ENCODE assay signal across 37 cellular contexts in genomic region chr11:105757107-105757506, GRCh38.
"Had no signal": no experiment of that assay in that cellular context is flagged by ENCODE, and none has a peak within 500 bp of the region (broad histone marks: within the 10 kb centered on the region; RNA-seq: fewer than 3 reads in every experiment).

No MANE protein-coding gene starts in this region.

- H3K36me3 Mint-ChIP-seq: activated CD8-positive, alpha-beta memory T cell treated with anti-CD3 and anti-CD28 coated beads, Interleukin-2, amount 10 ng/mL, durations not matched to agents 7 days and 5 days; activated naive CD4-positive, alpha-beta T cell treated with anti-CD3 and anti-CD28 coated beads, Interleukin-2, amount 10 ng/mL, durations not matched to agents 7 days and 5 days; activated naive CD4-positive, alpha-beta T cell treated with anti-CD3 and anti-CD28 coated beads, Interleukin-2, amount 50 U/mL, for 24 hours; activated naive CD8-positive, alpha-beta T cell; activated naive CD8-positive, alpha-beta T cell treated with anti-CD3 and anti-CD28 coated beads, Interleukin-2, amount 10 ng/mL, durations not matched to agents 7 days and 5 days had no signal

- H3K4me1 Mint-ChIP-seq: activated CD4-positive, alpha-beta memory T cell treated with anti-CD3 and anti-CD28 coated beads, Interleukin-2, amount 10 ng/mL, durations not matched to agents 7 days and 5 days; activated CD4-positive, alpha-beta T cell treated with anti-CD3 and anti-CD28 coated beads for 36 hours; activated CD4-positive, alpha-beta T cell treated with anti-CD3 and anti-CD28 coated beads, Interleukin-2, amount 10 ng/mL, durations not matched to agents 7 days and 5 days; activated CD8-positive, alpha-beta memory T cell treated with anti-CD3 and anti-CD28 coated beads, Interleukin-2, amount 10 ng/mL, durations not matched to agents 7 days and 5 days; activated naive CD4-positive, alpha-beta T cell treated with anti-CD3 and anti-CD28 coated beads, Interleukin-2, amount 10 ng/mL, durations not matched to agents 7 days and 5 days; activated naive CD4-positive, alpha-beta T cell treated with anti-CD3 and anti-CD28 coated beads, Interleukin-2, amount 50 U/mL, for 24 hours; activated naive CD8-positive, alpha-beta T cell treated with anti-CD3 and anti-CD28 coated beads, Interleukin-2, amount 10 ng/mL, durations not matched to agents 7 days and 5 days; activated naive CD8-positive, alpha-beta T cell treated with anti-CD3 and anti-CD28 coated beads, Interleukin-2, amount 50 U/mL, for 24 hours; brain; central memory CD8-positive, alpha-beta T cell had no signal

- H3K4me3 ChIP-seq: ascending aorta, cardiac muscle cell had no signal

- H3K27me3 ChIP-seq: ascending aorta, cardiac muscle cell had no signal

- H3K9me3 Mint-ChIP-seq: activated CD4-positive, alpha-beta memory T cell treated with anti-CD3 and anti-CD28 coated beads, Interleukin-2, amount 10 ng/mL, durations not matched to agents 7 days and 5 days; activated CD4-positive, alpha-beta T cell treated with anti-CD3 and anti-CD28 coated beads, Interleukin-2, amount 10 ng/mL, durations not matched to agents 7 days and 5 days; activated naive CD4-positive, alpha-beta T cell treated with anti-CD3 and anti-CD28 coated beads, Interleukin-2, amount 10 ng/mL, durations not matched to agents 7 days and 5 days; activated naive CD4-positive, alpha-beta T cell treated with anti-CD3 and anti-CD28 coated beads, Interleukin-2, amount 50 U/mL, for 24 hours; activated naive CD8-positive, alpha-beta T cell treated with anti-CD3 and anti-CD28 coated beads, Interleukin-2, amount 10 ng/mL, durations not matched to agents 7 days and 5 days; activated naive CD8-positive, alpha-beta T cell treated with anti-CD3 and anti-CD28 coated beads, Interleukin-2, amount 50 U/mL, for 24 hours; activated T-cell treated with anti-CD3 and anti-CD28 coated beads, Interleukin-2, amount 50 U/mL, for 24 hours; activated T-helper 2 cell treated with anti-CD3 and anti-CD28 coated beads, Interferon-gamma antibody, Interleukin-2, Interleukin-4, amounts not matched to agents 10 μg/mL and 5 μg/mL and 100 μg/mL, durations not matched to agents 14 hours and 24 hours and 36 hours; brain; central memory CD8-positive, alpha-beta T cell; T-helper 1 cell treated with Interleukin-12 subunit alpha and Interleukin-12 subunit beta and Interleukin-4 antibody, amounts not matched to agents 30 μg/mL and 1 μg/mL, for 36 hours; T-helper 2 cell treated with Interferon-gamma antibody and Interleukin-4, amounts not matched to agents 5 μg/mL and 100 μg/mL, for 36 hours had no signal

- H3K27me3 Mint-ChIP-seq: activated CD4-positive, alpha-beta memory T cell treated with anti-CD3 and anti-CD28 coated beads, Interleukin-2, amount 10 ng/mL, durations not matched to agents 7 days and 5 days; activated CD4-positive, alpha-beta T cell treated with anti-CD3 and anti-CD28 coated beads for 36 hours; activated CD4-positive, alpha-beta T cell treated with anti-CD3 and anti-CD28 coated beads, Interleukin-2, amount 10 ng/mL, durations not matched to agents 7 days and 5 days; activated CD8-positive, alpha-beta memory T cell treated with anti-CD3 and anti-CD28 coated beads, Interleukin-2, amount 10 ng/mL, durations not matched to agents 7 days and 5 days; activated naive CD4-positive, alpha-beta T cell treated with anti-CD3 and anti-CD28 coated beads, Interleukin-2, amount 10 ng/mL, durations not matched to agents 7 days and 5 days; activated naive CD4-positive, alpha-beta T cell treated with anti-CD3 and anti-CD28 coated beads, Interleukin-2, amount 50 U/mL, for 24 hours; activated naive CD8-positive, alpha-beta T cell; activated naive CD8-positive, alpha-beta T cell treated with anti-CD3 and anti-CD28 coated beads, Interleukin-2, amount 10 ng/mL, durations not matched to agents 7 days and 5 days; activated naive CD8-positive, alpha-beta T cell treated with anti-CD3 and anti-CD28 coated beads, Interleukin-2, amount 50 U/mL, for 24 hours; activated T-cell treated with anti-CD3 and anti-CD28 coated beads, Interleukin-2, amount 50 U/mL, for 24 hours; brain; central memory CD8-positive, alpha-beta T cell had no signal

- H3K27ac ChIP-seq: ascending aorta, cardiac muscle cell, VCaP had no signal

- H3K27ac Mint-ChIP-seq: activated CD4-positive, alpha-beta memory T cell treated with anti-CD3 and anti-CD28 coated beads, Interleukin-2, amount 10 ng/mL, durations not matched to agents 7 days and 5 days; activated CD4-positive, alpha-beta T cell treated with anti-CD3 and anti-CD28 coated beads for 36 hours; activated CD4-positive, alpha-beta T cell treated with anti-CD3 and anti-CD28 coated beads, Interleukin-2, amount 10 ng/mL, durations not matched to agents 7 days and 5 days; activated CD8-positive, alpha-beta memory T cell treated with anti-CD3 and anti-CD28 coated beads, Interleukin-2, amount 10 ng/mL, durations not matched to agents 7 days and 5 days; activated CD8-positive, alpha-beta T cell treated with anti-CD3 and anti-CD28 coated beads, Interleukin-2, amount 10 ng/mL, durations not matched to agents 7 days and 5 days; activated naive CD4-positive, alpha-beta T cell treated with anti-CD3 and anti-CD28 coated beads, Interleukin-2, amount 10 ng/mL, durations not matched to agents 7 days and 5 days; activated naive CD4-positive, alpha-beta T cell treated with anti-CD3 and anti-CD28 coated beads, Interleukin-2, amount 50 U/mL, for 24 hours; activated naive CD8-positive, alpha-beta T cell; activated naive CD8-positive, alpha-beta T cell treated with anti-CD3 and anti-CD28 coated beads, Interleukin-2, amount 10 ng/mL, durations not matched to agents 7 days and 5 days; activated naive CD8-positive, alpha-beta T cell treated with anti-CD3 and anti-CD28 coated beads, Interleukin-2, amount 50 U/mL, for 24 hours; activated T-cell treated with anti-CD3 and anti-CD28 coated beads, Interleukin-2, amount 50 U/mL, for 24 hours; activated T-helper 2 cell treated with anti-CD3 and anti-CD28 coated beads, Interferon-gamma antibody, Interleukin-2, Interleukin-4, amounts not matched to agents 10 μg/mL and 5 μg/mL and 100 μg/mL, durations not matched to agents 14 hours and 24 hours and 36 hours; brain; T-helper 1 cell treated with Interleukin-12 subunit alpha and Interleukin-12 subunit beta and Interleukin-4 antibody, amounts not matched to agents 30 μg/mL and 1 μg/mL, for 36 hours; T-helper 2 cell treated with Interferon-gamma antibody and Interleukin-4, amounts not matched to agents 5 μg/mL and 100 μg/mL, for 36 hours had no signal

- DNase-seq: activated CD4-positive, alpha-beta memory T cell treated with anti-CD3 and anti-CD28 coated beads, Interleukin-2, amount 10 ng/mL, durations not matched to agents 7 days and 5 days; activated CD4-positive, alpha-beta T cell treated with anti-CD3 and anti-CD28 coated beads for 1 hour; activated CD4-positive, alpha-beta T cell treated with anti-CD3 and anti-CD28 coated beads for 36 hours; activated CD4-positive, alpha-beta T cell treated with anti-CD3 and anti-CD28 coated beads for 48 hours; activated CD4-positive, alpha-beta T cell treated with anti-CD3 and anti-CD28 coated beads, Interleukin-2, amount 10 ng/mL, durations not matched to agents 7 days and 5 days; activated CD4-positive, alpha-beta T cell treated with anti-CD3 and anti-CD28 coated beads, Interleukin-2, amount 50 U/mL, for 48 hours; activated CD4-positive, CD25-positive, alpha-beta regulatory T cell; activated CD8-positive, alpha-beta memory T cell treated with anti-CD3 and anti-CD28 coated beads for 24 hours; activated CD8-positive, alpha-beta memory T cell treated with anti-CD3 and anti-CD28 coated beads, Interleukin-2, amount 10 ng/mL, durations not matched to agents 7 days and 5 days; activated CD8-positive, alpha-beta memory T cell treated with anti-CD3 and anti-CD28 coated beads, Interleukin-2, amount 50 U/mL, for 48 hours; activated CD8-positive, alpha-beta T cell treated with anti-CD3 and anti-CD28 coated beads, Interleukin-2, amount 10 ng/mL, durations not matched to agents 7 days and 5 days; activated effector memory CD4-positive, alpha-beta T cell treated with Interleukin-2 at 50 U/mL for 16 hours; activated gamma-delta T cell; activated naive CD4-positive, alpha-beta T cell treated with anti-CD3 and anti-CD28 coated beads, Interleukin-2, amount 10 ng/mL, durations not matched to agents 7 days and 5 days; activated naive CD4-positive, alpha-beta T cell treated with Interleukin-2 at 50 U/mL for 16 hours; activated naive CD8-positive, alpha-beta T cell treated with anti-CD3 and anti-CD28 coated beads, Interleukin-2, amount 10 ng/mL, durations not matched to agents 7 days and 5 days; activated naive CD8-positive, alpha-beta T cell treated with anti-CD3 and anti-CD28 coated beads, Interleukin-2, amount 50 U/mL, for 24 hours; activated T-cell treated with anti-CD3 and anti-CD28 coated beads, Interleukin-2, amount 50 U/mL, for 24 hours; activated T-cell treated with anti-CD3 and anti-CD28 coated beads, Interleukin-2, amount 50 U/mL, for 48 hours; amygdala; anterior cingulate cortex; caudate nucleus; cerebellar nuclear complex; T-helper 1 cell; T-helper 2 cell; T-helper 9 cell had no signal

- H3K36me3 ChIP-seq: ascending aorta, cardiac muscle cell had no signal

- ATAC-seq: activated CD4-positive, alpha-beta T cell treated with anti-CD3 and anti-CD28 coated beads for 36 hours; activated CD4-positive, CD25-positive, alpha-beta regulatory T cell treated with anti-CD3 and anti-CD28 coated beads, Interleukin-2, amount 50 U/mL, for 24 hours; activated CD8-positive, alpha-beta memory T cell treated with anti-CD3 and anti-CD28 coated beads, Interleukin-2, amount 10 ng/mL, durations not matched to agents 7 days and 5 days; activated CD8-positive, alpha-beta T cell treated with anti-CD3 and anti-CD28 coated beads, Interleukin-2, amount 10 ng/mL, durations not matched to agents 7 days and 5 days; activated naive CD8-positive, alpha-beta T cell treated with anti-CD3 and anti-CD28 coated beads, Interleukin-2, amount 50 U/mL, for 24 hours had no signal

- H3K4me1 ChIP-seq: ascending aorta had no signal

- H3K4me3 Mint-ChIP-seq: activated CD4-positive, alpha-beta memory T cell treated with anti-CD3 and anti-CD28 coated beads, Interleukin-2, amount 10 ng/mL, durations not matched to agents 7 days and 5 days; activated CD4-positive, alpha-beta T cell treated with anti-CD3 and anti-CD28 coated beads for 36 hours; activated CD4-positive, alpha-beta T cell treated with anti-CD3 and anti-CD28 coated beads, Interleukin-2, amount 10 ng/mL, durations not matched to agents 7 days and 5 days; activated CD8-positive, alpha-beta memory T cell treated with anti-CD3 and anti-CD28 coated beads, Interleukin-2, amount 10 ng/mL, durations not matched to agents 7 days and 5 days; activated CD8-positive, alpha-beta T cell treated with anti-CD3 and anti-CD28 coated beads, Interleukin-2, amount 10 ng/mL, durations not matched to agents 7 days and 5 days; activated naive CD4-positive, alpha-beta T cell treated with anti-CD3 and anti-CD28 coated beads, Interleukin-2, amount 10 ng/mL, durations not matched to agents 7 days and 5 days; activated naive CD4-positive, alpha-beta T cell treated with anti-CD3 and anti-CD28 coated beads, Interleukin-2, amount 50 U/mL, for 24 hours; activated naive CD8-positive, alpha-beta T cell; activated naive CD8-positive, alpha-beta T cell treated with anti-CD3 and anti-CD28 coated beads, Interleukin-2, amount 10 ng/mL, durations not matched to agents 7 days and 5 days; activated naive CD8-positive, alpha-beta T cell treated with anti-CD3 and anti-CD28 coated beads, Interleukin-2, amount 50 U/mL, for 24 hours; activated T-cell treated with anti-CD3 and anti-CD28 coated beads, Interleukin-2, amount 50 U/mL, for 24 hours; brain; central memory CD8-positive, alpha-beta T cell; T-helper 1 cell treated with Interleukin-12 subunit alpha and Interleukin-12 subunit beta and Interleukin-4 antibody, amounts not matched to agents 30 μg/mL and 1 μg/mL, for 36 hours; T-helper 2 cell treated with Interferon-gamma antibody and Interleukin-4, amounts not matched to agents 5 μg/mL and 100 μg/mL, for 36 hours had no signal

- H3K9me3 ChIP-seq: ascending aorta had no signal
